Comparison of ENCODE assay signal across 8 cellular contexts in the genomic region with DNA sequence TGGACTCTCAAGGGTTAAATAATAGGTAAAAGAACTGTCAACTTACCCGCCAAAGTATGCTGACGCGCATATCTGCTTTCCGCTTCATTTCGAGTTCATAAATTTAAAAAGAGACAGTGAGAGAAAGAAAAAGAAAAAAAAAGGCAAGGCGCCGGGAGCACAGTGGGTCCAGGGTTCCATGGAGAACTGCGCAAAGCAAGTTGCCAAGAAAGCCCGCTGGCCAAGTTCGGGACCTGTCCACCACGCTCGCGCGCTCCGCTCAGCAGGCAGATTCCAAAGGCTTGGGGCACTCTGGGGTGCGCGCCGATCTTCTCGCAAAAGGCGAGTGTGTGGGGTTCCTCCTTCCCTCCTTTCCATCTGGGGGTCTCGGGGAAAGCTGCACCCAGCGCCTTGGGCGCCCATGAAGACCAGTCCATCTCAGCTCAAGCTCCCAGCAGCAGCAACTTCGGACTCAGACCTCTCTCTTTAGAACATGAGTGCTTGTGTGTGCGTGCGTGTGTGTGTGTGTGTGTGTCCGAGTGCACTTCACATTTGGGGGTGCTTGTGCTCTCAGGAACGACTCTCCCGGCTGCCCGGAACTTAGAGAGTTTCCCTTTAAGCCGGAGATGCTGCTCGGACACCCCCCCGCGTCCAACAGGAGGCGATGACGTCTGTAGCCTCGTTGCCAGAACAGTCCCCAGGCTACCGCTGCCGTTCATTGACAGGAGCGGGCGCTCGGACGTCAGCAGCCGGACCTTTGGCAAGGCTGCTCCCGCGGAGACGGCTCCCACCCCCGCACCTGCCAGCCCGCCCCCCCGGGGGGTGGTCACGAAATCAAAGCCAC.
DNase-seq lines count a peak whose midpoint lies in the region; ATAC-seq and TF ChIP-seq lines count a peak whose summit lies in the region.

No MANE protein-coding gene starts in this region.

- peak; percentile 21 to 43 for DNase-seq in Caco-2
- DNase-seq in RPMI7951 (ENCODE audit: low read depth) = peak; percentile 94
- peak; percentile 11 to 14 for DNase-seq in foreskin keratinocyte
- DNase-seq in omental fat pad (ENCODE audit: low spot score) = peak; percentile 54
- DNase-seq in NCI-H2227 (lab: John Stamatoyannopoulos, UW; ENCODE audit: unreplicated experiment) = no peak
- DNase-seq in NCI-H1436 treated with DMSO at 0.1 percent for 48 hours (lab: John Stamatoyannopoulos, UW) = no peak
- DNase-seq in activated gamma-delta T cell (lab: John Stamatoyannopoulos, UW) = no peak

- peaks cover 8% of the 10 kb centered on the region for H3K4me1 Mint-ChIP-seq in Caco-2 (ENCODE audit: low read depth, unreplicated experiment)

- TF ChIP-seq CTCF in Caco-2 (IDR thresholded peaks at IDR 0.05; ENCODE audit: insufficient read depth in 1 of 2, low read depth in 1 of 2, low read length in 1 of 2, severe bottlenecking in 1 of 2, unreplicated experiment in 1 of 2) = no peak
- no peak for TF ChIP-seq CTCF in foreskin keratinocyte (conservative IDR thresholded peaks at IDR 0.05)
- no peak for TF ChIP-seq CTCF in omental fat pad (IDR thresholded peaks at IDR 0.05)

- no TSS peak for BruUV-seq in Caco-2 (replicated peaks; lab: Mats Ljungman, UMichigan)

- intact Hi-C loops in Caco-2 (cut with micrococcal nuclease; ENCODE audit: unreplicated experiment) = no loop called here

- H3K27ac Mint-ChIP-seq in Caco-2 (ENCODE audit: unreplicated experiment) = no peak overlapping the region

- CTCF ChIA-PET in Caco-2 (lab: Charles Lee) = no interaction called here

- no peaks in the 10 kb centered on the region for H3K36me3 ChIP-seq in Caco-2 (ENCODE audit: control insufficient read depth, insufficient read depth, low read length)

- H3K9me3 Mint-ChIP-seq in Caco-2 (ENCODE audit: unreplicated experiment) = peaks cover 15% of the 10 kb centered on the region

- no peak overlapping the region for H3K27ac ChIP-seq in foreskin keratinocyte

- no peaks in the 10 kb centered on the region for H3K27me3 ChIP-seq in Caco-2 (replicated peaks; ENCODE audit: control insufficient read depth, insufficient read depth, low read length)
- H3K27me3 ChIP-seq in foreskin keratinocyte = peaks cover 13% of the 10 kb centered on the region

- peaks cover 41% of the 10 kb centered on the region for H3K27me3 Mint-ChIP-seq in Caco-2 (ENCODE audit: insufficient read depth, unreplicated experiment)

- no peaks in the 10 kb centered on the region for H3K36me3 Mint-ChIP-seq in Caco-2 (ENCODE audit: insufficient read depth, unreplicated experiment)

- H3K4me3 ChIP-seq in Caco-2 (ENCODE audit: low read depth, low read length) = no peak overlapping the region

- peak overlapping the region; percentile 40 for H3K4me3 Mint-ChIP-seq in Caco-2 (ENCODE audit: unreplicated experiment)

- no peaks in the 10 kb centered on the region for H3K9me3 ChIP-seq in Caco-2

- no peaks in the 10 kb centered on the region for H3K4me1 ChIP-seq in Caco-2
- H3K4me1 ChIP-seq in foreskin keratinocyte = no peaks in the 10 kb centered on the region

- ATAC-seq in foreskin keratinocyte (peak; percentile 19), omental fat pad (ENCODE audit: low FRiP score) (peak; percentile 86), HG03457 (IDR thresholded peaks at IDR 0.05; ENCODE audit: unreplicated experiment) (no peak)

- POLR2A ChIA-PET in Caco-2 (lab: Charles Lee) = no interaction called here

Comparison
In these comparisons a context has a peak if more than half of its experiments do, and no peak if none do; other contexts are left out.
1. DNase-seq: peak in Caco-2 (2 of 2), RPMI7951 (single experiment), foreskin keratinocyte (2 of 2) and omental fat pad (single experiment); none in NCI-H2227 (single experiment), NCI-H1436 treated with DMSO at 0.1 percent for 48 hours (single experiment) and activated gamma-delta T cell (single experiment).